In genomic region chr10:32411797-32412498, GRCh38 we compare ENCODE assay signal across 23 cellular contexts. TPM values are rescaled to one million over a fixed set of nuclear protein-coding genes. Genes with fewer than 3 reads are reported as not detected.
DNase-seq lines count a peak whose midpoint lies in the region; ATAC-seq and TF ChIP-seq lines count a peak whose summit lies in the region.
"Had no signal": no experiment of that assay in that cellular context is flagged by ENCODE, and none has a peak within 500 bp of the region (broad histone marks: within the 10 kb centered on the region; RNA-seq: fewer than 3 reads in every experiment).

No MANE protein-coding gene starts in this region.

- H3F3A ChIP-seq in GM23248 (ENCODE audit: insufficient read depth), result peaks cover 11% of the 10 kb centered on the region; the same call in 1 of the 2 replicates

- H4K20me1 ChIP-seq in GM23248 (ENCODE audit: insufficient read depth), result no peaks in the 10 kb centered on the region

- H3K4me2 ChIP-seq in GM23248 (ENCODE audit: unreplicated experiment), result peak overlapping the region; percentile 39
- H3K4me2 ChIP-seq: neural progenitor cell had no signal

- intact Hi-C loops in psoas muscle (cut with DNase I), result no loop called here

- H2AFZ ChIP-seq in GM23248, result 0 out of 2 replicates have a peak overlapping the region, but pooled peaks have one; percentile 7
- H2AFZ ChIP-seq: neural progenitor cell had no signal

- H3K9me3 ChIP-seq in GM23248 (ENCODE audit: low read depth), result no peaks in the 10 kb centered on the region
- H3K9me3 ChIP-seq in RWPE2 (ENCODE audit: severe bottlenecking), result no peaks in the 10 kb centered on the region
- H3K9me3 ChIP-seq in psoas muscle, result no peaks in the 10 kb centered on the region
- H3K9me3 ChIP-seq in BE2C, result no peaks in the 10 kb centered on the region
- H3K9me3 ChIP-seq: lower lobe of right lung, suprapubic skin had no signal

- in situ Hi-C loops in GM23248 (cut with MboI), result no loop called here

- H3K36me3 ChIP-seq in GM23248 (ENCODE audit: low read depth) (no peaks in the 10 kb centered on the region), RWPE2 (ENCODE audit: low read depth) (no peaks in the 10 kb centered on the region), psoas muscle (ENCODE audit: insufficient read depth in 1 of 2, low read depth in 1 of 2) (no peaks in the 10 kb centered on the region), BE2C (no peaks in the 10 kb centered on the region)
- H3K36me3 ChIP-seq: lower lobe of right lung, neural progenitor cell, suprapubic skin had no signal

- 0 out of 2 replicates have a peak overlapping the region, but pooled peaks have one; percentile 77 for H3K27ac ChIP-seq in GM23248
- H3K27ac ChIP-seq in RWPE2 (ENCODE audit: poor library complexity, severe bottlenecking), result peak overlapping the region; percentile 69
- H3K27ac ChIP-seq in psoas muscle, result peak overlapping the region; percentile 66
- H3K27ac ChIP-seq: C4-2B, lower lobe of right lung, neural progenitor cell, RWPE1, suprapubic skin had no signal

- no peaks in the 10 kb centered on the region for H3K9me2 ChIP-seq in GM23248 (ENCODE audit: insufficient read depth)

- no peak for TF ChIP-seq CTCF in RWPE2 (IDR thresholded peaks at IDR 0.05; ENCODE audit: poor library complexity, severe bottlenecking)
- no peak for TF ChIP-seq CTCF in fibroblast of pulmonary artery (IDR thresholded peaks at IDR 0.05; ENCODE audit: low read length, missing control alignments)
- no peak for TF ChIP-seq CTCF in psoas muscle (IDR thresholded peaks at IDR 0.05)
- no peak for TF ChIP-seq CTCF in BE2C (IDR thresholded peaks at IDR 0.05; ENCODE audit: low read depth, low read length)

- H3K79me2 ChIP-seq in GM23248 (ENCODE audit: insufficient read depth), result no peaks in the 10 kb centered on the region

- no peak for DNase-seq in GM23248
- no peak for DNase-seq in RWPE2 (ENCODE audit: low spot score)
- peak; percentile 16 for DNase-seq in fibroblast of pulmonary artery (ENCODE audit: low read depth)
- DNase-seq in psoas muscle, result no peak
- DNase-seq in GF-D8 (lab: John Stamatoyannopoulos, UW), result no peak
- no peak for DNase-seq in BE2C
- DNase-seq: activated CD4-positive, alpha-beta T cell treated with anti-CD3 and anti-CD28 coated beads, Interleukin-2, amount 10 ng/mL, durations not matched to agents 7 days and 5 days; activated naive CD4-positive, alpha-beta T cell treated with Interleukin-2 at 50 U/mL for 16 hours; activated T-cell treated with anti-CD3 and anti-CD28 coated beads, Interleukin-2, amount 50 U/mL, for 48 hours; DMS79 treated with DMSO at 0.1 percent for 48 hours; foreskin fibroblast; GOT3; Kasumi-1; lower lobe of right lung; NCI-H187; NCI-H748 treated with DMSO at 0.1 percent for 48 hours; posterior cingulate gyrus; T1000 had no signal

- H3K4me1 ChIP-seq in GM23248 (ENCODE audit: insufficient read depth), result peaks cover 22% of the 10 kb centered on the region
- H3K4me1 ChIP-seq in RWPE2 (ENCODE audit: insufficient read depth, poor library complexity, severe bottlenecking), result peaks cover 22% of the 10 kb centered on the region
- H3K4me1 ChIP-seq in psoas muscle, result peaks cover 8% of the 10 kb centered on the region
- no peaks in the 10 kb centered on the region for H3K4me1 ChIP-seq in BE2C
- H3K4me1 ChIP-seq: neural progenitor cell, suprapubic skin had no signal

- H3K4me3 ChIP-seq in GM23248, result no peak overlapping the region
- H3K4me3 ChIP-seq in RWPE2 (ENCODE audit: severe bottlenecking), result no peak overlapping the region
- no peak overlapping the region for H3K4me3 ChIP-seq in fibroblast of pulmonary artery (replicated peaks; ENCODE audit: low read depth, low read length)
- peak overlapping the region; percentile 35 for H3K4me3 ChIP-seq in psoas muscle
- no peak overlapping the region for H3K4me3 ChIP-seq in BE2C (ENCODE audit: low read depth, low read length)
- H3K4me3 ChIP-seq: lower lobe of right lung, neural progenitor cell, suprapubic skin had no signal

- WGBS in GM23248 (ENCODE audit: low coverage in 1 of 2, low lambda C conversion rate in 2 of 2, missing lambda C conversion rate in 2 of 2), 2 experiments, result 79 to 86% methylated on average over 2 of the region's 2 CpGs
- 42 to 46% (median 44%) methylated on average over 2 of the region's 2 CpGs for WGBS in psoas muscle, 3 donors

- H3K9ac ChIP-seq in GM23248, result no peak overlapping the region
- H3K9ac ChIP-seq: neural progenitor cell had no signal

- ATAC-seq in RWPE2 (ENCODE audit: low read depth) (no peak), psoas muscle (peak in 3 of 4 donors; percentile 51 to 73 (median 62)), HG03378 (IDR thresholded peaks at IDR 0.05; ENCODE audit: unreplicated experiment) (no peak)

- H3K27me3 ChIP-seq in GM23248 (replicated peaks; ENCODE audit: insufficient read depth) (no peaks in the 10 kb centered on the region), RWPE2 (ENCODE audit: insufficient read depth, poor library complexity, severe bottlenecking) (no peaks in the 10 kb centered on the region), psoas muscle (ENCODE audit: insufficient read depth in 3 of 3, low read length in 2 of 3) (no peaks in the 10 kb centered on the region), BE2C (no peaks in the 10 kb centered on the region)
- H3K27me3 ChIP-seq: neural progenitor cell, suprapubic skin had no signal

RNA-seq across cellular contexts. Expression of gene CCDC7, which starts 34.0 kb away (rescaled TPM):
- 2.2 and 19.1 TPM in 2 replicates for total RNA-seq in GM23248 (2014; rRNA removed; shearing (Covaris generic))
- 0.96 and 2.2 TPM in 2 replicates for polyA plus RNA-seq in GM23248 (2016; fragmentation: Nextera tagmentation; extraction: Ambion mirVana)
- total RNA-seq in psoas muscle, result 10 to 100 TPM; 13.5 to 20.4 (median 16.7) TPM
- 1 to 10 TPM in 1 of 3 donors, under 1 TPM in 2; 0.85 to 1.4 (median 0.86) TPM for polyA plus RNA-seq in psoas muscle
- 0.59 TPM for polyA plus RNA-seq in BE2C (2012; ENCODE audit: insufficient read depth, insufficient read length, low read depth)

Comparison
In these comparisons a context has a peak if more than half of its experiments do, and no peak if none do; other contexts are left out.
1. ATAC-seq: peak in psoas muscle (3 of 4); none in RWPE2 (single experiment) and HG03378 (single experiment).
2. Peak in every context shown above with its lines, with median percentiles within 50 percentile points of each other: H3K27ac ChIP-seq.